19 cellular contexts compared by ENCODE assay signal in genomic region chr7:90999989-91000979, GRCh38.
DNase-seq lines count a peak whose midpoint lies in the region; ATAC-seq, FAIRE-seq and TF ChIP-seq lines count a peak whose summit lies in the region.
"Had no signal": no experiment of that assay in that cellular context is flagged by ENCODE, and none has a peak within 500 bp of the region (broad histone marks: within the 10 kb centered on the region; RNA-seq: fewer than 3 reads in every experiment).

No MANE protein-coding gene starts in this region.

- no peak overlapping the region for H3K4me3 Mint-ChIP-seq in nephron progenitor cell
- H3K4me3 Mint-ChIP-seq: activated naive CD8-positive, alpha-beta T cell; CD8-positive, alpha-beta T cell; effector memory CD8-positive, alpha-beta T cell; stimulated activated effector memory CD8-positive, alpha-beta T cell treated with anti-CD3 and anti-CD28 coated beads, Interleukin-12 subunit alpha, Interleukin-12 subunit beta, amount 100 ng/mL, for 72 hours had no signal

- no peaks in the 10 kb centered on the region for H4K20me1 ChIP-seq in endothelial cell of umbilical vein (replicated peaks; ENCODE audit: control insufficient read depth, extremely low read depth, insufficient read depth, low read length)

- no peak overlapping the region for H3K9ac ChIP-seq in endothelial cell of umbilical vein (replicated peaks; ENCODE audit: extremely low read depth, insufficient read depth, low read length)
- H3K9ac ChIP-seq: KMS-11 had no signal

- FAIRE-seq in endothelial cell of umbilical vein (lab: Jason Lieb, UNC) = peak; percentile 59
- FAIRE-seq: small intestine had no signal

- H3K9me3 ChIP-seq in endothelial cell of umbilical vein (replicated peaks; ENCODE audit: control insufficient read depth, insufficient read depth, low read length) (no peaks in the 10 kb centered on the region), Peyer's patch (no peaks in the 10 kb centered on the region)
- H3K9me3 ChIP-seq: ovary, tibial nerve had no signal

- CTCF ChIA-PET in endothelial cell of umbilical vein (lab: Charles Lee) = interaction anchor here (1.3 kb wide), 1 partner anchor 14 kb away, joined by 5 read pairs; no protein-coding TSS in a partner anchor

- POLR2A ChIA-PET in endothelial cell of umbilical vein (lab: Charles Lee) = no interaction called here

- TF ChIP-seq CTCF in endothelial cell of umbilical vein (IDR thresholded peaks at IDR 0.05; ENCODE audit: extremely low read depth in 1 of 2, insufficient read depth in 1 of 2, low read depth in 1 of 2, low read length in 2 of 2) = no peak
- TF ChIP-seq CTCF in nephron progenitor cell (IDR thresholded peaks at IDR 0.05) = no peak
- TF ChIP-seq CTCF in Peyer's patch (IDR thresholded peaks at IDR 0.05) = no peak

- H3K9me1 ChIP-seq in endothelial cell of umbilical vein (replicated peaks; ENCODE audit: control insufficient read depth, extremely low read depth, insufficient read depth, low read length) = no peaks in the 10 kb centered on the region

- BruUV-seq in endothelial cell of umbilical vein (replicated peaks; lab: Mats Ljungman, UMichigan) = no TSS peak

- H3K36me3 ChIP-seq in endothelial cell of umbilical vein (ENCODE audit: control insufficient read depth in 2 of 2, extremely low read depth in 1 of 2, insufficient read depth in 2 of 2, low read length in 2 of 2) (peaks cover 0 to 4% of the 10 kb centered on the region in 2 experiments), Peyer's patch (no peaks in the 10 kb centered on the region)
- H3K36me3 ChIP-seq: ovary had no signal

- no peak for ATAC-seq in GM21390 (IDR thresholded peaks at IDR 0.05; ENCODE audit: unreplicated experiment)
- ATAC-seq: CD8-positive, alpha-beta T cell; effector memory CD8-positive, alpha-beta T cell; stimulated activated effector memory CD8-positive, alpha-beta T cell treated with anti-CD3 and anti-CD28 coated beads, Interleukin-12 subunit alpha, Interleukin-12 subunit beta, amount 100 ng/mL, for 72 hours had no signal

- no peaks in the 10 kb centered on the region for H3K27me3 ChIP-seq in endothelial cell of umbilical vein (ENCODE audit: control insufficient read depth in 2 of 2, insufficient read depth in 2 of 2, low read length in 2 of 2)
- no peaks in the 10 kb centered on the region for H3K27me3 ChIP-seq in Peyer's patch
- H3K27me3 ChIP-seq: ovary, tibial nerve had no signal

- DNase-seq in EL (peak; percentile 51), LHCN-M2 (ENCODE audit: low read depth) (peak; percentile 74), endothelial cell of umbilical vein (ENCODE audit: low read depth, low spot score) (peak; percentile 22), nephron progenitor cell (no peak), NOMO-1 (lab: John Stamatoyannopoulos, UW; ENCODE audit: unreplicated experiment in 2 of 2) (no peak), NOMO-1 treated with DMSO at 0.1 percent for 48 hours (lab: John Stamatoyannopoulos, UW; ENCODE audit: unreplicated experiment) (no peak), Peyer's patch (no peak)
- DNase-seq: activated CD4-positive, alpha-beta T cell treated with anti-CD3 and anti-CD28 coated beads for 48 hours; caudate nucleus; CD8-positive, alpha-beta T cell; effector memory CD8-positive, alpha-beta T cell; mesendoderm; ovary; small intestine had no signal

- H3K4me1 ChIP-seq in endothelial cell of umbilical vein (ENCODE audit: control insufficient read depth, extremely low read depth, insufficient read depth, low read length) (peaks cover 5% of the 10 kb centered on the region), Peyer's patch (no peaks in the 10 kb centered on the region)
- H3K4me1 ChIP-seq: tibial nerve had no signal

- H3K27ac Mint-ChIP-seq in nephron progenitor cell = peak overlapping the region; percentile 55
- H3K27ac Mint-ChIP-seq: activated naive CD8-positive, alpha-beta T cell; CD8-positive, alpha-beta T cell; effector memory CD8-positive, alpha-beta T cell; stimulated activated effector memory CD8-positive, alpha-beta T cell treated with anti-CD3 and anti-CD28 coated beads, Interleukin-12 subunit alpha, Interleukin-12 subunit beta, amount 100 ng/mL, for 72 hours had no signal

- dilution Hi-C loops in endothelial cell of umbilical vein (cut with MboI; ENCODE audit: extremely low pct_ligation_motif_present, low sequenced_read_pairs) = no loop called here

- peaks cover 32% of the 10 kb centered on the region for H3K36me3 Mint-ChIP-seq in nephron progenitor cell (ENCODE audit: low read depth)
- H3K36me3 Mint-ChIP-seq: activated naive CD8-positive, alpha-beta T cell; CD8-positive, alpha-beta T cell; stimulated activated effector memory CD8-positive, alpha-beta T cell treated with anti-CD3 and anti-CD28 coated beads, Interleukin-12 subunit alpha, Interleukin-12 subunit beta, amount 100 ng/mL, for 72 hours had no signal

- no peaks in the 10 kb centered on the region for H3K79me2 ChIP-seq in endothelial cell of umbilical vein (ENCODE audit: control insufficient read depth, insufficient read depth, low read length)

- peaks cover 17% of the 10 kb centered on the region for H3K4me1 Mint-ChIP-seq in nephron progenitor cell
- H3K4me1 Mint-ChIP-seq: stimulated activated effector memory CD8-positive, alpha-beta T cell treated with anti-CD3 and anti-CD28 coated beads, Interleukin-12 subunit alpha, Interleukin-12 subunit beta, amount 100 ng/mL, for 72 hours had no signal

- H2AFZ ChIP-seq in endothelial cell of umbilical vein (ENCODE audit: low read depth, low read length) = no peak overlapping the region

- H3K27ac ChIP-seq in endothelial cell of umbilical vein (ENCODE audit: insufficient read depth, low read depth, low read length) (no peak overlapping the region), Peyer's patch (no peak overlapping the region)
- H3K27ac ChIP-seq: KMS-11, ovary, tibial nerve had no signal

- intact Hi-C loops in endothelial cell of umbilical vein (cut with micrococcal nuclease) = no loop called here

- peaks cover 7% of the 10 kb centered on the region for H3K9me3 Mint-ChIP-seq in nephron progenitor cell
- H3K9me3 Mint-ChIP-seq: CD8-positive, alpha-beta T cell had no signal

- no peak for TF ChIP-seq POLR2A in endothelial cell of umbilical vein (IDR thresholded peaks at IDR 0.05; ENCODE audit: low read depth, low read length)
- TF ChIP-seq POLR2A in Peyer's patch (IDR thresholded peaks at IDR 0.05) = no peak

- H3K27me3 Mint-ChIP-seq in nephron progenitor cell (ENCODE audit: low read depth, poor library complexity) = no peaks in the 10 kb centered on the region
- H3K27me3 Mint-ChIP-seq: activated naive CD8-positive, alpha-beta T cell; effector memory CD8-positive, alpha-beta T cell had no signal

- H3K4me2 ChIP-seq in endothelial cell of umbilical vein (ENCODE audit: insufficient read depth, low read length) = no peak overlapping the region
- H3K4me2 ChIP-seq: KMS-11 had no signal

- H3K4me3 ChIP-seq in endothelial cell of umbilical vein (replicated peaks in 1 of 3; ENCODE audit: insufficient read depth in 1 of 3, low read depth in 1 of 3, low read length in 3 of 3) = no peak overlapping the region
- H3K4me3 ChIP-seq in Peyer's patch = no peak overlapping the region
- H3K4me3 ChIP-seq: ovary, tibial nerve had no signal

TF ChIP-seq in endothelial cell of umbilical vein, 7 proteins besides CTCF, POLR2A, EP300 and RAD21:
- TF ChIP-seq GATA2 (IDR thresholded peaks at IDR 0.05; ENCODE audit: insufficient read depth, insufficient read length, low read depth, low read length) (no peak), FOS (IDR thresholded peaks at IDR 0.05; ENCODE audit: borderline replicate concordance, insufficient read depth, low read length) (no peak), MAX (IDR thresholded peaks at IDR 0.05; ENCODE audit: insufficient read depth, insufficient read length) (no peak), EZH2 (IDR thresholded peaks at IDR 0.05; ENCODE audit: borderline replicate concordance, low read depth, low read length, severe bottlenecking) (no peak), POLR2AphosphoS5 (IDR thresholded peaks at IDR 0.05; ENCODE audit: insufficient read depth, low read depth, low read length) (no peak), MYC (IDR thresholded peaks at IDR 0.05; ENCODE audit: low read depth, low read length) (no peak), JUN (IDR thresholded peaks at IDR 0.05; ENCODE audit: borderline replicate concordance, insufficient read depth, insufficient read length, low read depth) (no peak)

Comparison
In these comparisons a context has a peak if more than half of its experiments do, and no peak if none do; other contexts are left out.
1. DNase-seq: peak in EL (single experiment), LHCN-M2 (single experiment) and endothelial cell of umbilical vein (single experiment); none in nephron progenitor cell (single experiment), NOMO-1 (0 of 2), NOMO-1 treated with DMSO at 0.1 percent for 48 hours (single experiment) and Peyer's patch (0 of 3).